Comparison of ENCODE assay signal across 27 cellular contexts in the genomic region with DNA sequence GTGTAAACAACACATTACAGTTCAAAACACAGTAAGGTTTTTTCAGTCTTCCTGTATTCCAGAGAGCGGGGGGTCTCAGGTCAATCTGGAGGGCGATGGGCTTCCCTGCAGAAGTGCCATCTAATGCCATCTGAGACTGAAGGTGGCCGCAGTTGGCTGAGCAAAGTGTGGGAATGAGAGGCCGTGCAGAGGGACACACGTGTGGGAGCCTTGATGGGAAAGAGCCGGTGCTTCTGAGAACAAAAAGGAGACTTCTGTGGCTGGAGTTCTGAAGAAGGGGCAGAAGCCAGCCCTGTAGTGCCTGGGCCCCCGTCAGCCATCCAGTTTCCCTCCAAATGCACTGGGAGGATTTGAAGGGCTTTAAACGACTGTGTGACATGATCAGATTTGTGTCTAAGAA.
"Had no signal": no experiment of that assay in that cellular context is flagged by ENCODE, and none has a peak within 500 bp of the region (broad histone marks: within the 10 kb centered on the region; RNA-seq: fewer than 3 reads in every experiment).

No MANE protein-coding gene starts in this region.

- DNase-seq: activated CD4-positive, alpha-beta memory T cell treated with anti-CD3 and anti-CD28 coated beads for 36 hours; activated CD4-positive, alpha-beta T cell treated with anti-CD3 and anti-CD28 coated beads for 36 hours; activated CD4-positive, alpha-beta T cell treated with anti-CD3 and anti-CD28 coated beads, Interleukin-2, amount 10 ng/mL, durations not matched to agents 24 days and 14 days; activated CD4-positive, CD25-positive, alpha-beta regulatory T cell; activated CD4-positive, CD25-positive, alpha-beta regulatory T cell treated with anti-CD3 and anti-CD28 coated beads, Interleukin-2, amount 50 U/mL, for 72 hours; activated CD8-positive, alpha-beta T cell treated with anti-CD3 and anti-CD28 coated beads, Interleukin-2, amount 10 ng/mL, durations not matched to agents 7 days and 5 days; activated effector memory CD4-positive, alpha-beta T cell treated with anti-CD3 and anti-CD28 coated beads, Interleukin-2, amount 50 U/mL, for 16 hours; activated naive CD4-positive, alpha-beta T cell treated with anti-CD3 and anti-CD28 coated beads for 36 hours; activated naive CD8-positive, alpha-beta T cell treated with anti-CD3 and anti-CD28 coated beads for 36 hours; activated naive CD8-positive, alpha-beta T cell treated with anti-CD3 and anti-CD28 coated beads, Interleukin-2, amount 50 U/mL, for 24 hours; amygdala; aorta; body of pancreas; cerebellar nuclear complex; colonic mucosa; dorsolateral prefrontal cortex; effector memory CD4-positive, alpha-beta T cell; esophagus squamous epithelium; foreskin melanocyte; heart right ventricle; T-helper 2 cell had no signal

- H3K27me3 Mint-ChIP-seq: activated CD4-positive, alpha-beta T cell treated with anti-CD3 and anti-CD28 coated beads for 36 hours; activated CD4-positive, alpha-beta T cell treated with anti-CD3 and anti-CD28 coated beads, Interleukin-2, amount 10 ng/mL, durations not matched to agents 24 days and 14 days; activated naive CD4-positive, alpha-beta T cell treated with anti-CD3 and anti-CD28 coated beads, Interleukin-2, amount 50 U/mL, for 24 hours; activated naive CD8-positive, alpha-beta T cell treated with anti-CD3 and anti-CD28 coated beads for 36 hours; activated naive CD8-positive, alpha-beta T cell treated with anti-CD3 and anti-CD28 coated beads, Interleukin-2, amount 50 U/mL, for 24 hours had no signal

- H3K27me3 ChIP-seq: body of pancreas, colonic mucosa had no signal

- H3K4me1 ChIP-seq: adrenal gland, body of pancreas, colonic mucosa, esophagus squamous epithelium, gastroesophageal sphincter, heart right ventricle had no signal

- H3K36me3 Mint-ChIP-seq: activated CD4-positive, alpha-beta memory T cell treated with anti-CD3 and anti-CD28 coated beads for 36 hours; activated naive CD4-positive, alpha-beta T cell treated with anti-CD3 and anti-CD28 coated beads, Interleukin-2, amount 50 U/mL, for 24 hours; activated naive CD8-positive, alpha-beta T cell treated with anti-CD3 and anti-CD28 coated beads for 36 hours had no signal

- H3K4me1 Mint-ChIP-seq: activated naive CD8-positive, alpha-beta T cell treated with anti-CD3 and anti-CD28 coated beads, Interleukin-2, amount 50 U/mL, for 24 hours had no signal

- H3K4me3 Mint-ChIP-seq: activated CD4-positive, alpha-beta memory T cell treated with anti-CD3 and anti-CD28 coated beads for 36 hours; activated CD4-positive, alpha-beta T cell treated with anti-CD3 and anti-CD28 coated beads for 36 hours; activated CD4-positive, alpha-beta T cell treated with anti-CD3 and anti-CD28 coated beads, Interleukin-2, amount 10 ng/mL, durations not matched to agents 24 days and 14 days; activated CD8-positive, alpha-beta T cell treated with anti-CD3 and anti-CD28 coated beads, Interleukin-2, amount 10 ng/mL, durations not matched to agents 7 days and 5 days; activated naive CD4-positive, alpha-beta T cell treated with anti-CD3 and anti-CD28 coated beads for 36 hours; activated naive CD4-positive, alpha-beta T cell treated with anti-CD3 and anti-CD28 coated beads, Interleukin-2, amount 50 U/mL, for 24 hours; activated naive CD8-positive, alpha-beta T cell treated with anti-CD3 and anti-CD28 coated beads for 36 hours; activated naive CD8-positive, alpha-beta T cell treated with anti-CD3 and anti-CD28 coated beads, Interleukin-2, amount 50 U/mL, for 24 hours; activated T-helper 1 cell treated with anti-CD3 and anti-CD28 coated beads, Interleukin-12 subunit alpha, Interleukin-12 subunit beta, Interleukin-2, Interleukin-4 antibody, amounts not matched to agents 30 ng/mL and 10 ng/mL and 1 ng/mL, durations not matched to agents 14 hours and 24 hours and 36 hours; dendritic cell treated with granulocyte-macrophage colony-stimulating factor and Interleukin-4, amounts not matched to agents 40 ng/mL and 50 ng/mL, for 4 days had no signal

- H3K4me3 ChIP-seq: adrenal gland, body of pancreas, colonic mucosa, dorsolateral prefrontal cortex, esophagus squamous epithelium, gastroesophageal sphincter, heart right ventricle had no signal

- H3K36me3 ChIP-seq: adrenal gland, colonic mucosa, esophagus squamous epithelium, gastroesophageal sphincter, heart right ventricle had no signal

- H3K9me3 Mint-ChIP-seq: activated CD4-positive, alpha-beta memory T cell treated with anti-CD3 and anti-CD28 coated beads for 36 hours; activated CD4-positive, alpha-beta T cell treated with anti-CD3 and anti-CD28 coated beads, Interleukin-2, amount 10 ng/mL, durations not matched to agents 24 days and 14 days; activated naive CD4-positive, alpha-beta T cell treated with anti-CD3 and anti-CD28 coated beads for 36 hours; activated naive CD4-positive, alpha-beta T cell treated with anti-CD3 and anti-CD28 coated beads, Interleukin-2, amount 50 U/mL, for 24 hours; activated naive CD8-positive, alpha-beta T cell treated with anti-CD3 and anti-CD28 coated beads for 36 hours; activated naive CD8-positive, alpha-beta T cell treated with anti-CD3 and anti-CD28 coated beads, Interleukin-2, amount 50 U/mL, for 24 hours; activated T-helper 1 cell treated with anti-CD3 and anti-CD28 coated beads, Interleukin-12 subunit alpha, Interleukin-12 subunit beta, Interleukin-2, Interleukin-4 antibody, amounts not matched to agents 30 ng/mL and 10 ng/mL and 1 ng/mL, durations not matched to agents 14 hours and 24 hours and 36 hours; activated T-helper 2 cell treated with anti-CD3 and anti-CD28 coated beads, Interferon-gamma antibody, Interleukin-2, Interleukin-4, amounts not matched to agents 10 μg/mL and 5 μg/mL and 100 μg/mL, durations not matched to agents 14 hours and 24 hours and 36 hours; dendritic cell treated with granulocyte-macrophage colony-stimulating factor and Interleukin-4, amounts not matched to agents 40 ng/mL and 50 ng/mL, for 4 days had no signal

- ATAC-seq: activated CD4-positive, alpha-beta T cell treated with anti-CD3 and anti-CD28 coated beads for 36 hours; activated CD8-positive, alpha-beta T cell treated with anti-CD3 and anti-CD28 coated beads, Interleukin-2, amount 10 ng/mL, durations not matched to agents 7 days and 5 days; activated naive CD8-positive, alpha-beta T cell treated with anti-CD3 and anti-CD28 coated beads, Interleukin-2, amount 50 U/mL, for 24 hours; body of pancreas; gastroesophageal sphincter had no signal

- H3K27ac ChIP-seq: adrenal gland, body of pancreas, colonic mucosa, dorsolateral prefrontal cortex, esophagus squamous epithelium, gastroesophageal sphincter, heart right ventricle had no signal

- H3K9me3 ChIP-seq: adrenal gland, body of pancreas, colonic mucosa, esophagus squamous epithelium, gastroesophageal sphincter, heart right ventricle had no signal
